1 cellular context compared by ENCODE assay signal in the genomic region with DNA sequence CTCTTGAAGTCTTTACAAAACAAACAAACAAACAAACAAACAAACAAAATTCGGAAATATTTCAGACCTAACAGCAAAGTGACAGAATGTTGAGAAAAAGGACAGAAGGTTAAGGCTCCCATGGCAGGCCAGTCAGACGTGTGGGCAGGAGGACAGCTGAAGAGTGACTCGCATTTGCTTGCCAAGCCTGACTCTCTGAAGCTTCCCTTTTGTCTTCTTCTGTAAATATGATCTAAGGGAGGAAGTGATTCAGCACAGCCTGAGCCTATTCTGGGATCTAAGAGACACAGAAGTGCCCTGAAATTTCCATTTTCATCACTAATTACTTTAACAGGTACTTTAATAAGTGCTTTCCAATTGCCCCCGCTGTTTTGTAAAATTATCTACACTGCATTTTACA.
TF ChIP-seq lines count a peak whose summit lies in the region.

No MANE protein-coding gene starts in this region.

TF ChIP-seq in GM12878, 131 proteins besides CTCF, POLR2A, EP300 and RAD21 (continued from another document):
- TF ChIP-seq, protein P1, sequence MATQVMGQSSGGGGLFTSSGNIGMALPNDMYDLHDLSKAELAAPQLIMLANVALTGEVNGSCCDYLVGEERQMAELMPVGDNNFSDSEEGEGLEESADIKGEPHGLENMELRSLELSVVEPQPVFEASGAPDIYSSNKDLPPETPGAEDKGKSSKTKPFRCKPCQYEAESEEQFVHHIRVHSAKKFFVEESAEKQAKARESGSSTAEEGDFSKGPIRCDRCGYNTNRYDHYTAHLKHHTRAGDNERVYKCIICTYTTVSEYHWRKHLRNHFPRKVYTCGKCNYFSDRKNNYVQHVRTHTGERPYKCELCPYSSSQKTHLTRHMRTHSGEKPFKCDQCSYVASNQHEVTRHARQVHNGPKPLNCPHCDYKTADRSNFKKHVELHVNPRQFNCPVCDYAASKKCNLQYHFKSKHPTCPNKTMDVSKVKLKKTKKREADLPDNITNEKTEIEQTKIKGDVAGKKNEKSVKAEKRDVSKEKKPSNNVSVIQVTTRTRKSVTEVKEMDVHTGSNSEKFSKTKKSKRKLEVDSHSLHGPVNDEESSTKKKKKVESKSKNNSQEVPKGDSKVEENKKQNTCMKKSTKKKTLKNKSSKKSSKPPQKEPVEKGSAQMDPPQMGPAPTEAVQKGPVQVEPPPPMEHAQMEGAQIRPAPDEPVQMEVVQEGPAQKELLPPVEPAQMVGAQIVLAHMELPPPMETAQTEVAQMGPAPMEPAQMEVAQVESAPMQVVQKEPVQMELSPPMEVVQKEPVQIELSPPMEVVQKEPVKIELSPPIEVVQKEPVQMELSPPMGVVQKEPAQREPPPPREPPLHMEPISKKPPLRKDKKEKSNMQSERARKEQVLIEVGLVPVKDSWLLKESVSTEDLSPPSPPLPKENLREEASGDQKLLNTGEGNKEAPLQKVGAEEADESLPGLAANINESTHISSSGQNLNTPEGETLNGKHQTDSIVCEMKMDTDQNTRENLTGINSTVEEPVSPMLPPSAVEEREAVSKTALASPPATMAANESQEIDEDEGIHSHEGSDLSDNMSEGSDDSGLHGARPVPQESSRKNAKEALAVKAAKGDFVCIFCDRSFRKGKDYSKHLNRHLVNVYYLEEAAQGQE (IDR thresholded peaks at IDR 0.05; ENCODE audit: low read depth, low read length), result no peak
- TF ChIP-seq, protein P2, sequence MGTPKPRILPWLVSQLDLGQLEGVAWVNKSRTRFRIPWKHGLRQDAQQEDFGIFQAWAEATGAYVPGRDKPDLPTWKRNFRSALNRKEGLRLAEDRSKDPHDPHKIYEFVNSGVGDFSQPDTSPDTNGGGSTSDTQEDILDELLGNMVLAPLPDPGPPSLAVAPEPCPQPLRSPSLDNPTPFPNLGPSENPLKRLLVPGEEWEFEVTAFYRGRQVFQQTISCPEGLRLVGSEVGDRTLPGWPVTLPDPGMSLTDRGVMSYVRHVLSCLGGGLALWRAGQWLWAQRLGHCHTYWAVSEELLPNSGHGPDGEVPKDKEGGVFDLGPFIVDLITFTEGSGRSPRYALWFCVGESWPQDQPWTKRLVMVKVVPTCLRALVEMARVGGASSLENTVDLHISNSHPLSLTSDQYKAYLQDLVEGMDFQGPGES (IDR thresholded peaks at IDR 0.05), result no peak
